Comparison of ENCODE assay signal across 16 cellular contexts in the genomic region with DNA sequence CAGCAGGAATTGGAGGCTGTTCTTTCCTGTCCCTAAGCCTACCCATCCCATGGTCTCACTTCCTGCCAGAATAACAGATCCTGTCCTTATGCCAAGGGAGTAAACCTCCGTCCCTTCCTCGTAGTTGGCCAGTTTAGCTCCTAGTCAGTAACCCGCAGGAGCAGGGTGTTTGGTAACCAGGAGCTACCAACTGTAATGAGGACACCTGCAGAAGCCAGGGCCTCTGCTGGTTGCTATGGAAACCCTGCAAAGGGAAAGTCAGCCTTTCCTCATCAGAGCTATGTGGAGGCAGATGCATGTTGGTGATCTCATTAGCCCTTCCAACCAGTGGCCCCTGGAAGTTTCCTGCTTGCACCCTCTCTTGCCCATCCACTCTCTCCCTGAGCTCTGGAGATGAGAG.
DNase-seq lines count a peak whose midpoint lies in the region; ATAC-seq, FAIRE-seq and TF ChIP-seq lines count a peak whose summit lies in the region.
"Had no signal": no experiment of that assay in that cellular context is flagged by ENCODE, and none has a peak within 500 bp of the region (broad histone marks: within the 10 kb centered on the region; RNA-seq: fewer than 3 reads in every experiment).

No MANE protein-coding gene starts in this region.

- H3K36me3 Mint-ChIP-seq in CD8-positive, alpha-beta T cell, result no peaks in the 10 kb centered on the region

- no peak for TF ChIP-seq POLR2A in GM12892 (IDR thresholded peaks at IDR 0.05; ENCODE audit: low read depth, low read length)

- no peaks in the 10 kb centered on the region for H3K9me3 ChIP-seq in HEK293 (ENCODE audit: control insufficient read depth, insufficient read depth, low read depth, low read length)
- no peaks in the 10 kb centered on the region for H3K9me3 ChIP-seq in CD8-positive, alpha-beta T cell (ENCODE audit: low read length)
- H3K9me3 ChIP-seq: ovary had no signal

- no peak overlapping the region for H3K4me3 Mint-ChIP-seq in CD8-positive, alpha-beta T cell

- H3K36me3 ChIP-seq in HEK293 (ENCODE audit: control insufficient read depth in 2 of 2, insufficient read depth in 1 of 2, low read length in 2 of 2), result no peaks in the 10 kb centered on the region
- no peaks in the 10 kb centered on the region for H3K36me3 ChIP-seq in CD8-positive, alpha-beta T cell (ENCODE audit: insufficient read depth, low read length)
- H3K36me3 ChIP-seq: left ventricle myocardium inferior, ovary had no signal

- no peak for TF ChIP-seq CTCF in HEK293 (tag by site-specific recombination; IDR thresholded peaks at IDR 0.05)
- no peak for TF ChIP-seq CTCF in CD8-positive, alpha-beta T cell (IDR thresholded peaks at IDR 0.05)

- H3K4me1 ChIP-seq in HEK293 (ENCODE audit: control insufficient read depth, insufficient read depth, low read length), result no peaks in the 10 kb centered on the region
- H3K4me1 ChIP-seq in CD8-positive, alpha-beta T cell (ENCODE audit: insufficient read depth, low read length), result no peaks in the 10 kb centered on the region
- H3K4me1 ChIP-seq: left ventricle myocardium inferior had no signal

- H3K27me3 ChIP-seq in CD8-positive, alpha-beta T cell (ENCODE audit: insufficient read depth, low read length), result no peaks in the 10 kb centered on the region
- H3K27me3 ChIP-seq: ovary had no signal

- no peak for FAIRE-seq in GM12892 (lab: Jason Lieb, UNC)

- H3K27ac Mint-ChIP-seq in CD8-positive, alpha-beta T cell, result no peak overlapping the region
- H3K27ac Mint-ChIP-seq: activated T-helper 2 cell treated with anti-CD3 and anti-CD28 coated beads, Interferon-gamma antibody, Interleukin-2, Interleukin-4, amounts not matched to agents 10 μg/mL and 5 μg/mL and 100 μg/mL, durations not matched to agents 14 hours and 24 hours and 36 hours had no signal

- no peak overlapping the region for H3K27ac ChIP-seq in HEK293 (ENCODE audit: extremely low read depth, low read depth, low read length)
- no peak overlapping the region for H3K27ac ChIP-seq in CD8-positive, alpha-beta T cell (ENCODE audit: low read depth, low read length)
- H3K27ac ChIP-seq: left ventricle myocardium inferior, ovary had no signal

- no peak for ATAC-seq in CD8-positive, alpha-beta T cell

- CTCF ChIA-PET in HEK293 (lab: Yijun Ruan, JAX), result no interaction called here
- CTCF ChIA-PET in CD8-positive, alpha-beta T cell (lab: Charles Lee), result no interaction called here

- no peaks in the 10 kb centered on the region for H3K4me1 Mint-ChIP-seq in CD8-positive, alpha-beta T cell (ENCODE audit: low read depth)

- DNase-seq in NCI-H2196 (lab: John Stamatoyannopoulos, UW; ENCODE audit: unreplicated experiment) (peak; percentile 89), cerebellar cortex (ENCODE audit: low spot score) (peak; percentile 35), occipital lobe (lab: John Stamatoyannopoulos, UW) (peak; percentile 51), midbrain (lab: John Stamatoyannopoulos, UW) (no peak), T-helper 2 cell (no peak), GM12892 (ENCODE audit: insufficient read length) (no peak)
- no peak for DNase-seq in CD8-positive, alpha-beta T cell
- DNase-seq: activated CD4-positive, alpha-beta T cell treated with anti-CD3 and anti-CD28 coated beads for 48 hours; Caco-2; central memory CD4-positive, alpha-beta T cell; left ventricle myocardium inferior; stimulated activated CD4-positive, alpha-beta T cell treated with anti-CD3 and anti-CD28 coated beads, Interleukin-2, amount 100 ng/mL, for 48 hours; SW 1271 had no signal

- intact Hi-C loops in CD8-positive, alpha-beta T cell (cut with DNase I, micrococcal nuclease), result no loop called here

- POLR2A ChIA-PET in HEK293 (lab: Yijun Ruan, JAX), result no interaction called here
- POLR2A ChIA-PET in CD8-positive, alpha-beta T cell (lab: Charles Lee), result no interaction called here

- H3K9me3 Mint-ChIP-seq in CD8-positive, alpha-beta T cell, result peaks cover 3% of the 10 kb centered on the region
- H3K9me3 Mint-ChIP-seq: activated T-helper 2 cell treated with anti-CD3 and anti-CD28 coated beads, Interferon-gamma antibody, Interleukin-2, Interleukin-4, amounts not matched to agents 10 μg/mL and 5 μg/mL and 100 μg/mL, durations not matched to agents 14 hours and 24 hours and 36 hours had no signal

- H3K4me3 ChIP-seq in HEK293 (ENCODE audit: low read depth, low read length), result no peak overlapping the region
- no peak overlapping the region for H3K4me3 ChIP-seq in CD8-positive, alpha-beta T cell (ENCODE audit: low read depth, low read length)
- H3K4me3 ChIP-seq: left ventricle myocardium inferior, ovary had no signal

- H3K27me3 Mint-ChIP-seq in CD8-positive, alpha-beta T cell (ENCODE audit: low read depth), result peaks cover 7% of the 10 kb centered on the region

TF ChIP-seq in HEK293, 187 proteins besides CTCF, POLR2A, EP300 and RAD21:
- TF ChIP-seq, protein P1, sequence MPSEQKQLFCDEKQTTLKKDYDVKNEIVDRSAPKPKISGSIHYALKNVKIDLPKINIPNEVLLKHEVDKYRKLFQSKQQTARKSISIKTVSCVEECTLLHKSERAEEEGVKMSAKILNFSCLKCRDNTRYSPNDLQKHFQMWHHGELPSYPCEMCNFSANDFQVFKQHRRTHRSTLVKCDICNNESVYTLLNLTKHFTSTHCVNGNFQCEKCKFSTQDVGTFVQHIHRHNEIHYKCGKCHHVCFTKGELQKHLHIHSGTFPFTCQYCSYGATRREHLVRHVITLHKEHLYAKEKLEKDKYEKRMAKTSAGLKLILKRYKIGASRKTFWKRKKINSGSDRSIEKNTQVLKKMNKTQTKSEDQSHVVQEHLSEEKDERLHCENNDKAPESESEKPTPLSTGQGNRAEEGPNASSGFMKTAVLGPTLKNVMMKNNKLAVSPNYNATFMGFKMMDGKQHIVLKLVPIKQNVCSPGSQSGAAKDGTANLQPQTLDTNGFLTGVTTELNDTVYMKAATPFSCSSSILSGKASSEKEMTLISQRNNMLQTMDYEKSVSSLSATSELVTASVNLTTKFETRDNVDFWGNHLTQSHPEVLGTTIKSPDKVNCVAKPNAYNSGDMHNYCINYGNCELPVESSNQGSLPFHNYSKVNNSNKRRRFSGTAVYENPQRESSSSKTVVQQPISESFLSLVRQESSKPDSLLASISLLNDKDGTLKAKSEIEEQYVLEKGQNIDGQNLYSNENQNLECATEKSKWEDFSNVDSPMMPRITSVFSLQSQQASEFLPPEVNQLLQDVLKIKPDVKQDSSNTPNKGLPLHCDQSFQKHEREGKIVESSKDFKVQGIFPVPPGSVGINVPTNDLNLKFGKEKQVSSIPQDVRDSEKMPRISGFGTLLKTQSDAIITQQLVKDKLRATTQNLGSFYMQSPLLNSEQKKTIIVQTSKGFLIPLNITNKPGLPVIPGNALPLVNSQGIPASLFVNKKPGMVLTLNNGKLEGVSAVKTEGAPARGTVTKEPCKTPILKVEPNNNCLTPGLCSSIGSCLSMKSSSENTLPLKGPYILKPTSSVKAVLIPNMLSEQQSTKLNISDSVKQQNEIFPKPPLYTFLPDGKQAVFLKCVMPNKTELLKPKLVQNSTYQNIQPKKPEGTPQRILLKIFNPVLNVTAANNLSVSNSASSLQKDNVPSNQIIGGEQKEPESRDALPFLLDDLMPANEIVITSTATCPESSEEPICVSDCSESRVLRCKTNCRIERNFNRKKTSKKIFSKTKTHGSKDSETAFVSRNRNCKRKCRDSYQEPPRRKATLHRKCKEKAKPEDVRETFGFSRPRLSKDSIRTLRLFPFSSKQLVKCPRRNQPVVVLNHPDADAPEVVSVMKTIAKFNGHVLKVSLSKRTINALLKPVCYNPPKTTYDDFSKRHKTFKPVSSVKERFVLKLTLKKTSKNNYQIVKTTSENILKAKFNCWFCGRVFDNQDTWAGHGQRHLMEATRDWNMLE (tag by site-specific recombination; conservative IDR thresholded peaks at IDR 0.05; ENCODE audit: low read depth), result no peak
- TF ChIP-seq OSR2 (tag by site-specific recombination; IDR thresholded peaks at IDR 0.05) (peak; percentile 79), ZNF112 (tag by site-specific recombination; IDR thresholded peaks at IDR 0.05) (no peak)

Comparison
In these comparisons a context has a peak if more than half of its experiments do, and no peak if none do; other contexts are left out.
1. DNase-seq: peak in NCI-H2196 (single experiment), cerebellar cortex (single experiment) and occipital lobe (single experiment); none in midbrain (single experiment), CD8-positive, alpha-beta T cell (0 of 7), T-helper 2 cell (0 of 5) and GM12892 (single experiment).